Comparison of ENCODE assay signal across 8 cellular contexts in the genomic region with DNA sequence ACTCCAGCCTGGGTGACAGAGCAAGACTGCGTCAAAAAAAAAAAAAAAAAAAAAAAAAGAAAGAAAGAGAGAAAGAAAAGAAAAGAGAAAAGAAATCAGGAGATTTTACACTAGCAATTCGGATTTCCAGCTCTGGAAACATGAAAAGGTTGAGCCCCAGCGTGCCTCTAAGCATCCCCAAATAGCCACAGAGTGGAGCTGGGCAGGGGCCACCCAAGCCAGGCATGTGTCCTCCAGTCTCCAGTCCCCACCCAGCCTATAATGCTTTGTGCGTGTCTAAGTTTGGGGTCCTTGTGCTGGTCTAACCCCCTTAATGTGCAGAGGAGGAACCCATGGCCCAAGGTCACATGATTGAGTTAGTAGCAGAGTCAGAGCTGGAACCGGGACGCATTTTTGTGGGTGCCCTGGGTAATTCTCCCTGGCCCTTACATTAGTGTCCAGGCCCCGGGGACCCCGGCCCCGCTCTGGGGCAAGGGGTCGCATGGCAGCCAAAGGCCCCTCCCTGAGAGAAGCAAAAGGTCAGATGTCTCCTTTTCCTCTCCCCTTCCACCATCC. TPM values are rescaled to one million over a fixed set of nuclear protein-coding genes. Genes with fewer than 3 reads are reported as not detected.
DNase-seq lines count a peak whose midpoint lies in the region; ATAC-seq and TF ChIP-seq lines count a peak whose summit lies in the region.

No MANE protein-coding gene starts in this region.

- H3K36me3 Mint-ChIP-seq in CD8-positive, alpha-beta T cell = peaks cover 2% of the 10 kb centered on the region
- no peaks in the 10 kb centered on the region for H3K36me3 Mint-ChIP-seq in IgD-negative memory B cell
- H3K36me3 Mint-ChIP-seq in chondrocyte (ENCODE audit: low read depth) = no peaks in the 10 kb centered on the region
- no peaks in the 10 kb centered on the region for H3K36me3 Mint-ChIP-seq in osteocyte (ENCODE audit: unreplicated experiment)

- peaks cover 2% of the 10 kb centered on the region for H3K27me3 Mint-ChIP-seq in CD8-positive, alpha-beta T cell (ENCODE audit: low read depth)
- H3K27me3 Mint-ChIP-seq in IgD-negative memory B cell (peaks cover 6% of the 10 kb centered on the region), chondrocyte (ENCODE audit: low read depth) (no peaks in the 10 kb centered on the region), osteocyte (ENCODE audit: unreplicated experiment) (peaks cover 2% of the 10 kb centered on the region)

- intact Hi-C loops in CD8-positive, alpha-beta T cell (cut with DNase I, micrococcal nuclease) = loop anchor here (1.0 to 5.0 kb wide), 6 partner anchors 87 to 539 kb away; a partner anchor contains a TSS

- peak overlapping the region; percentile 71 for H3K4me3 Mint-ChIP-seq in CD8-positive, alpha-beta T cell
- peak overlapping the region; percentile 63 to 82 (median 72) for H3K4me3 Mint-ChIP-seq in IgD-negative memory B cell
- H3K4me3 Mint-ChIP-seq in chondrocyte (ENCODE audit: unreplicated experiment) = no peak overlapping the region
- peak overlapping the region; percentile 69 for H3K4me3 Mint-ChIP-seq in osteocyte (ENCODE audit: unreplicated experiment)

- H3K4me3 ChIP-seq in CD8-positive, alpha-beta T cell (ENCODE audit: low read depth, low read length) = no peak overlapping the region

- H3K4me1 ChIP-seq in CD8-positive, alpha-beta T cell (ENCODE audit: insufficient read depth, low read length) = peaks cover 17% of the 10 kb centered on the region

- CTCF ChIA-PET in CD8-positive, alpha-beta T cell (lab: Charles Lee) = interaction anchor here (0.7 to 17.1 kb wide), 26 partner anchors 9 to 754 kb away, joined by 3 to 309 read pairs (median 4); a partner anchor contains a TSS

- POLR2A ChIA-PET in CD8-positive, alpha-beta T cell (lab: Charles Lee) = no interaction called here

- no peak for DNase-seq in CD8-positive, alpha-beta T cell
- DNase-seq in chondrocyte (ENCODE audit: low spot score) = no peak
- DNase-seq in osteocyte (ENCODE audit: extremely low spot score, unreplicated experiment) = no peak
- no peak for DNase-seq in kidney glomerular epithelial cell (lab: John Stamatoyannopoulos, UW)

- H3K9me3 Mint-ChIP-seq in CD8-positive, alpha-beta T cell = no peaks in the 10 kb centered on the region
- no peaks in the 10 kb centered on the region for H3K9me3 Mint-ChIP-seq in IgD-negative memory B cell
- H3K9me3 Mint-ChIP-seq in chondrocyte (ENCODE audit: low read depth) = no peaks in the 10 kb centered on the region
- H3K9me3 Mint-ChIP-seq in osteocyte (ENCODE audit: unreplicated experiment) = no peaks in the 10 kb centered on the region

- no peak for TF ChIP-seq CTCF in CD8-positive, alpha-beta T cell (IDR thresholded peaks at IDR 0.05)
- TF ChIP-seq CTCF in chondrocyte (IDR thresholded peaks at IDR 0.05) (no peak), osteocyte (IDR thresholded peaks at IDR 0.05) (no peak)

- H3K9me3 ChIP-seq in CD8-positive, alpha-beta T cell (ENCODE audit: low read length) = no peaks in the 10 kb centered on the region

- no peaks in the 10 kb centered on the region for H3K36me3 ChIP-seq in CD8-positive, alpha-beta T cell (ENCODE audit: insufficient read depth, low read length)

- H3K27me3 ChIP-seq in CD8-positive, alpha-beta T cell (ENCODE audit: insufficient read depth, low read length) = no peaks in the 10 kb centered on the region

- peaks cover 16% of the 10 kb centered on the region for H3K4me1 Mint-ChIP-seq in CD8-positive, alpha-beta T cell (ENCODE audit: low read depth)
- peaks cover 2 to 6% (median 5%) of the 10 kb centered on the region in 3 donors for H3K4me1 Mint-ChIP-seq in IgD-negative memory B cell
- peaks cover 14% of the 10 kb centered on the region for H3K4me1 Mint-ChIP-seq in chondrocyte (ENCODE audit: low read depth)
- H3K4me1 Mint-ChIP-seq in osteocyte (ENCODE audit: unreplicated experiment) = peaks cover 15% of the 10 kb centered on the region

- H3K27ac Mint-ChIP-seq in CD8-positive, alpha-beta T cell = no peak overlapping the region
- H3K27ac Mint-ChIP-seq in IgD-negative memory B cell (peak overlapping the region in 2 of 3 donors; percentile 60 to 76), chondrocyte (ENCODE audit: unreplicated experiment) (peak overlapping the region; percentile 83), osteocyte (ENCODE audit: unreplicated experiment) (no peak overlapping the region)

- no peak overlapping the region for H3K27ac ChIP-seq in CD8-positive, alpha-beta T cell (ENCODE audit: low read depth, low read length)

- no peak for ATAC-seq in CD8-positive, alpha-beta T cell
- no peak for ATAC-seq in GM18498 (IDR thresholded peaks at IDR 0.05; ENCODE audit: unreplicated experiment)
- no peak for ATAC-seq in GM21390 (IDR thresholded peaks at IDR 0.05; ENCODE audit: unreplicated experiment)
- no peak for ATAC-seq in GM18861 (IDR thresholded peaks at IDR 0.05; ENCODE audit: unreplicated experiment)

RNA-seq across cellular contexts. Expression of a gene that starts 19.9 kb away (rescaled TPM):
- total RNA-seq in CD8-positive, alpha-beta T cell = under 1 TPM; 0.64 to 0.76 TPM
- not detected for polyA plus RNA-seq in IgD-negative memory B cell
- total RNA-seq in chondrocyte (0.44 to 0.49 TPM (median 0.47 TPM) in 3 replicates), osteocyte (1.0 and 1.7 TPM in 2 replicates)

RNA-seq across cellular contexts. Expression of a gene that starts 51.4 kb away (rescaled TPM):
- total RNA-seq in CD8-positive, alpha-beta T cell = not detected
- 0.15 TPM for polyA plus RNA-seq in IgD-negative memory B cell
- total RNA-seq in chondrocyte (26.8 to 50.5 TPM (median 46.4 TPM) in 3 replicates), osteocyte (40.6 and 43.0 TPM in 2 replicates)

Comparison
In these comparisons a context has a peak if more than half of its experiments do, and no peak if none do; other contexts are left out.
1. H3K27ac Mint-ChIP-seq: peak in IgD-negative memory B cell (2 of 3) and chondrocyte (single experiment); none in CD8-positive, alpha-beta T cell (single experiment) and osteocyte (single experiment).
2. RNA of a gene that starts 51.4 kb away (total RNA-seq): 26.8 to 50.5 TPM in chondrocyte and 40.6 to 43.0 TPM in osteocyte; not detected in CD8-positive, alpha-beta T cell; every median in the first group is over 10 times any median in the second.